Comparison of ENCODE assay signal across 1 cellular context in genomic region chr4:177446571-177446970, GRCh38.
TF ChIP-seq lines count a peak whose summit lies in the region.

No MANE protein-coding gene starts in this region.

TF ChIP-seq in GM23338, 12 proteins besides CTCF, POLR2A, EP300 and RAD21 (continued from another document):
- no peak for TF ChIP-seq ZNF462 (CRISPR knock-in tag; IDR thresholded peaks at IDR 0.05)
- no peak for TF ChIP-seq EZH2phosphoT487 (IDR thresholded peaks at IDR 0.05; ENCODE audit: unreplicated experiment)
- TF ChIP-seq REST (IDR thresholded peaks at IDR 0.05; ENCODE audit: unreplicated experiment): no peak
- no peak for TF ChIP-seq CREB1 (CRISPR knock-in tag; IDR thresholded peaks at IDR 0.05; ENCODE audit: low read depth)
- no peak for TF ChIP-seq JUNB (IDR thresholded peaks at IDR 0.05; ENCODE audit: unreplicated experiment)
- TF ChIP-seq NANOG (IDR thresholded peaks at IDR 0.05; ENCODE audit: borderline replicate concordance): no peak
- TF ChIP-seq ETS1 (IDR thresholded peaks at IDR 0.05): no peak
- no peak for TF ChIP-seq ZNF331 (CRISPR knock-in tag; IDR thresholded peaks at IDR 0.05; ENCODE audit: low read depth)
- TF ChIP-seq ZNF114 (CRISPR knock-in tag; IDR thresholded peaks at IDR 0.05): no peak
- TF ChIP-seq EZH2 (IDR thresholded peaks at IDR 0.05; ENCODE audit: low read depth, unreplicated experiment): no peak
- TF ChIP-seq STAT1 (IDR thresholded peaks at IDR 0.05; ENCODE audit: unreplicated experiment): no peak
